In genomic region chr9:109779711-109780452, GRCh38 we compare ENCODE assay signal across 9 cellular contexts. TPM values are rescaled to one million over a fixed set of nuclear protein-coding genes. Genes with fewer than 3 reads are reported as not detected.
DNase-seq lines count a peak whose midpoint lies in the region; ATAC-seq, FAIRE-seq and TF ChIP-seq lines count a peak whose summit lies in the region.
"Had no signal": no experiment of that assay in that cellular context is flagged by ENCODE, and none has a peak within 500 bp of the region (broad histone marks: within the 10 kb centered on the region; RNA-seq: fewer than 3 reads in every experiment).

Gene PALM2AKAP2 (plus strand): TSS chr9:109780198. CDS start chr9:109780489, 291 bp downstream.

- H3K27me3 ChIP-seq in MM.1S (replicated peaks; ENCODE audit: insufficient read depth, low read length) (no peaks in the 10 kb centered on the region; the same call in 1 of the 2 replicates), astrocyte (ENCODE audit: insufficient read depth, low read length) (no peaks in the 10 kb centered on the region)

- ATAC-seq in HG02885 (IDR thresholded peaks at IDR 0.05; ENCODE audit: poor library complexity, unreplicated experiment) (no peak), GM19397 (IDR thresholded peaks at IDR 0.05; ENCODE audit: unreplicated experiment) (no peak)

- no peaks in the 10 kb centered on the region for H3K36me3 Mint-ChIP-seq in astrocyte (ENCODE audit: low read depth, unreplicated experiment)

- H3K9ac ChIP-seq in MM.1S (ENCODE audit: low read length) (no peak within 1 kb of the TSS), astrocyte (ENCODE audit: low read length) (peak within 1 kb of the TSS; percentile 92)

- H3K27ac Mint-ChIP-seq in astrocyte (ENCODE audit: unreplicated experiment) = peak within 1 kb of the TSS; percentile 79

- TF ChIP-seq CTCF in MM.1S (IDR thresholded peaks at IDR 0.05; ENCODE audit: low read length) (no peak), astrocyte (IDR thresholded peaks at IDR 0.05; ENCODE audit: insufficient read depth, low read depth, low read length) (no peak), retinal pigment epithelial cell (conservative IDR thresholded peaks at IDR 0.05; ENCODE audit: low read depth, low read length) (peak; percentile 19), GM20000 (IDR thresholded peaks at IDR 0.05; ENCODE audit: extremely low read depth, missing control alignments) (no peak)

- H3K9me3 Mint-ChIP-seq in astrocyte (ENCODE audit: unreplicated experiment) = peaks cover 5% of the 10 kb centered on the region

- H3K4me3 ChIP-seq in MM.1S (ENCODE audit: low read length) (peak within 1 kb of the TSS; percentile 60), astrocyte (ENCODE audit: insufficient read depth, low read depth, low read length) (peak within 1 kb of the TSS; percentile 88), retinal pigment epithelial cell (ENCODE audit: low read length) (peak within 1 kb of the TSS; percentile 84)

- no peaks in the 10 kb centered on the region for H4K20me1 ChIP-seq in MM.1S (ENCODE audit: insufficient read depth, low read length)
- peaks cover 31% of the 10 kb centered on the region for H4K20me1 ChIP-seq in astrocyte (ENCODE audit: insufficient read depth, low read length)

- no peaks in the 10 kb centered on the region for H3K9me3 ChIP-seq in MM.1S (replicated peaks; ENCODE audit: insufficient read depth, low read length)
- no peaks in the 10 kb centered on the region for H3K9me3 ChIP-seq in astrocyte (ENCODE audit: insufficient read depth, low read depth, low read length)
- H3K9me3 ChIP-seq: neutrophil had no signal

- peaks cover 7% of the 10 kb centered on the region for H3K4me1 Mint-ChIP-seq in astrocyte (ENCODE audit: low read depth, unreplicated experiment)

- H3K36me3 ChIP-seq in MM.1S (replicated peaks; ENCODE audit: insufficient read depth, low read length) (no peaks in the 10 kb centered on the region), astrocyte (ENCODE audit: insufficient read depth, low read length) (peaks cover 4% of the 10 kb centered on the region)
- H3K36me3 ChIP-seq: neutrophil had no signal

- peak within 1 kb of the TSS; percentile 67 for H2AFZ ChIP-seq in MM.1S (ENCODE audit: low read length)
- peak within 1 kb of the TSS; percentile 79 for H2AFZ ChIP-seq in astrocyte (ENCODE audit: low read depth, low read length)

- no peak for FAIRE-seq in astrocyte (lab: Jason Lieb, UNC)

- H3K9me2 ChIP-seq in MM.1S (replicated peaks; ENCODE audit: insufficient read depth, low read length) = no peaks in the 10 kb centered on the region

- H3K4me1 ChIP-seq in MM.1S (ENCODE audit: low read length) = no peaks in the 10 kb centered on the region
- H3K4me1 ChIP-seq in astrocyte (ENCODE audit: insufficient read depth, low read length) = peaks cover 11% of the 10 kb centered on the region

- DNase-seq in DMS114 treated with DMSO at 0.1 percent for 48 hours (lab: John Stamatoyannopoulos, UW; ENCODE audit: unreplicated experiment) = peak; percentile 9
- DNase-seq in MM.1S = peak; percentile 33
- peak; percentile 54 for DNase-seq in astrocyte (ENCODE audit: low read depth)
- DNase-seq in hypothalamus (lab: John Stamatoyannopoulos, UW) = peak in 37 of 51 donors; percentile 4 to 76 (median 32)
- no peak for DNase-seq in retinal pigment epithelial cell (ENCODE audit: low read depth)
- no peak for DNase-seq in GM20000 (ENCODE audit: low spot score)

- peak within 1 kb of the TSS; percentile 61 for H3K4me2 ChIP-seq in MM.1S (ENCODE audit: low read depth, low read length)
- peak within 1 kb of the TSS; percentile 91 for H3K4me2 ChIP-seq in astrocyte (ENCODE audit: low read length)

- peaks cover 2% of the 10 kb centered on the region for H3K27me3 Mint-ChIP-seq in astrocyte (ENCODE audit: low read depth, unreplicated experiment)

- no peak within 1 kb of the TSS for H3K27ac ChIP-seq in MM.1S (ENCODE audit: low read length)
- peak within 1 kb of the TSS; percentile 64 for H3K27ac ChIP-seq in astrocyte (ENCODE audit: low read depth, low read length)
- H3K27ac ChIP-seq: neutrophil had no signal

- no peaks in the 10 kb centered on the region for H3F3A ChIP-seq in MM.1S (ENCODE audit: insufficient read depth, low read length)

- peak within 1 kb of the TSS; percentile 94 for H3K4me3 Mint-ChIP-seq in astrocyte (ENCODE audit: unreplicated experiment)

- H3K79me2 ChIP-seq in MM.1S (ENCODE audit: low read length) (no peaks in the 10 kb centered on the region), astrocyte (ENCODE audit: insufficient read depth, low read length) (peaks cover 47% of the 10 kb centered on the region)

RNA-seq across cellular contexts. Expression of gene PALM2AKAP2, which starts in this region (rescaled TPM):
- total RNA-seq in astrocyte = 58.1 and 61.3 TPM in 2 replicates

Comparison
In these comparisons a context has a peak if more than half of its experiments do, and no peak if none do; other contexts are left out.
1. DNase-seq: peak in DMS114 treated with DMSO at 0.1 percent for 48 hours (single experiment), MM.1S (single experiment), astrocyte (single experiment) and hypothalamus (37 of 51); none in retinal pigment epithelial cell (single experiment) and GM20000 (single experiment).
2. Peak in every context shown above with its lines, with median percentiles within 50 percentile points of each other: H3K4me3 ChIP-seq.